Comparison of ENCODE assay signal across 29 cellular contexts in genomic region chr5:138783976-138784375, GRCh38.
"Had no signal": no experiment of that assay in that cellular context is flagged by ENCODE, and none has a peak within 500 bp of the region (broad histone marks: within the 10 kb centered on the region; RNA-seq: fewer than 3 reads in every experiment).

No MANE protein-coding gene starts in this region.

- H3K27ac Mint-ChIP-seq: activated CD4-positive, alpha-beta memory T cell treated with anti-CD3 and anti-CD28 coated beads, Interleukin-2, amount 10 ng/mL, durations not matched to agents 7 days and 5 days; activated CD4-positive, alpha-beta T cell treated with anti-CD3 and anti-CD28 coated beads, Interleukin-2, amount 10 ng/mL, durations not matched to agents 7 days and 5 days; activated naive CD4-positive, alpha-beta T cell treated with anti-CD3 and anti-CD28 coated beads for 36 hours; activated naive CD4-positive, alpha-beta T cell treated with anti-CD3 and anti-CD28 coated beads, Interleukin-2, amount 50 U/mL, for 24 hours; activated naive CD8-positive, alpha-beta T cell treated with anti-CD3 and anti-CD28 coated beads for 36 hours; activated naive CD8-positive, alpha-beta T cell treated with anti-CD3 and anti-CD28 coated beads, Interleukin-2, amount 50 U/mL, for 24 hours; activated T-cell treated with anti-CD3 and anti-CD28 coated beads, Interleukin-2, amount 50 U/mL, for 24 hours; activated T-helper 2 cell treated with anti-CD3 and anti-CD28 coated beads, Interferon-gamma antibody, Interleukin-2, Interleukin-4, amounts not matched to agents 10 μg/mL and 5 μg/mL and 100 μg/mL, durations not matched to agents 14 hours and 24 hours and 36 hours; T-helper 17 cell; T-helper 2 cell treated with Interferon-gamma antibody and Interleukin-4, amounts not matched to agents 5 μg/mL and 100 μg/mL, for 36 hours had no signal

- H3K4me3 ChIP-seq: adrenal gland, body of pancreas, colonic mucosa, esophagus squamous epithelium, gastroesophageal sphincter had no signal

- H3K27me3 ChIP-seq: adrenal gland, body of pancreas, colonic mucosa, esophagus squamous epithelium, gastroesophageal sphincter had no signal

- ATAC-seq: activated naive CD8-positive, alpha-beta T cell treated with anti-CD3 and anti-CD28 coated beads, Interleukin-2, amount 50 U/mL, for 24 hours; body of pancreas; gastroesophageal sphincter; T-helper 17 cell had no signal

- H3K9me3 Mint-ChIP-seq: activated CD4-positive, alpha-beta memory T cell treated with anti-CD3 and anti-CD28 coated beads, Interleukin-2, amount 10 ng/mL, durations not matched to agents 7 days and 5 days; activated CD4-positive, alpha-beta T cell treated with anti-CD3 and anti-CD28 coated beads, Interleukin-2, amount 10 ng/mL, durations not matched to agents 7 days and 5 days; activated naive CD4-positive, alpha-beta T cell treated with anti-CD3 and anti-CD28 coated beads for 36 hours; activated naive CD4-positive, alpha-beta T cell treated with anti-CD3 and anti-CD28 coated beads, Interleukin-2, amount 50 U/mL, for 24 hours; activated naive CD8-positive, alpha-beta T cell treated with anti-CD3 and anti-CD28 coated beads for 36 hours; activated naive CD8-positive, alpha-beta T cell treated with anti-CD3 and anti-CD28 coated beads, Interleukin-2, amount 50 U/mL, for 24 hours; activated T-cell treated with anti-CD3 and anti-CD28 coated beads, Interleukin-2, amount 50 U/mL, for 24 hours; activated T-helper 2 cell treated with anti-CD3 and anti-CD28 coated beads, Interferon-gamma antibody, Interleukin-2, Interleukin-4, amounts not matched to agents 10 μg/mL and 5 μg/mL and 100 μg/mL, durations not matched to agents 14 hours and 24 hours and 36 hours; T-helper 2 cell treated with Interferon-gamma antibody and Interleukin-4, amounts not matched to agents 5 μg/mL and 100 μg/mL, for 36 hours had no signal

- H3K9me3 ChIP-seq: adrenal gland, body of pancreas, colonic mucosa, esophagus squamous epithelium, gastroesophageal sphincter had no signal

- H3K27ac ChIP-seq: adrenal gland, body of pancreas, colonic mucosa, epithelial cell of prostate, esophagus squamous epithelium had no signal

- H3K4me1 ChIP-seq: body of pancreas, colonic mucosa had no signal

- DNase-seq: activated CD4-positive, alpha-beta memory T cell treated with anti-CD3 and anti-CD28 coated beads, Interleukin-2, amount 10 ng/mL, durations not matched to agents 7 days and 5 days; activated CD4-positive, alpha-beta T cell treated with anti-CD3 and anti-CD28 coated beads for 1 hour; activated CD4-positive, alpha-beta T cell treated with anti-CD3 and anti-CD28 coated beads for 4 hours; activated CD4-positive, alpha-beta T cell treated with anti-CD3 and anti-CD28 coated beads, Interleukin-2, amount 10 ng/mL, durations not matched to agents 7 days and 5 days; activated CD4-positive, alpha-beta T cell treated with anti-CD3 and anti-CD28 coated beads, Interleukin-2, amount 50 U/mL, for 4 hours; activated CD8-positive, alpha-beta memory T cell treated with anti-CD3 and anti-CD28 coated beads, Interleukin-2, amount 50 U/mL, for 48 hours; activated effector memory CD4-positive, alpha-beta T cell treated with anti-CD3 and anti-CD28 coated beads, Interleukin-2, amount 50 U/mL, for 16 hours; activated naive CD4-positive, alpha-beta T cell treated with anti-CD3 and anti-CD28 coated beads for 36 hours; activated naive CD8-positive, alpha-beta T cell treated with anti-CD3 and anti-CD28 coated beads for 36 hours; activated naive CD8-positive, alpha-beta T cell treated with anti-CD3 and anti-CD28 coated beads, Interleukin-2, amount 50 U/mL, for 24 hours; activated T-cell treated with anti-CD3 and anti-CD28 coated beads for 4 hours; activated T-cell treated with anti-CD3 and anti-CD28 coated beads, Interleukin-2, amount 50 U/mL, for 24 hours; amygdala; aorta; body of pancreas; caudate nucleus; colonic mucosa; effector CD8-positive, alpha-beta T cell; esophagus squamous epithelium; foreskin melanocyte; T-helper 1 cell; T-helper 17 cell; T1000 had no signal

- H3K4me3 Mint-ChIP-seq: activated CD4-positive, alpha-beta memory T cell treated with anti-CD3 and anti-CD28 coated beads, Interleukin-2, amount 10 ng/mL, durations not matched to agents 7 days and 5 days; activated CD4-positive, alpha-beta T cell treated with anti-CD3 and anti-CD28 coated beads, Interleukin-2, amount 10 ng/mL, durations not matched to agents 7 days and 5 days; activated naive CD4-positive, alpha-beta T cell treated with anti-CD3 and anti-CD28 coated beads for 36 hours; activated naive CD4-positive, alpha-beta T cell treated with anti-CD3 and anti-CD28 coated beads, Interleukin-2, amount 50 U/mL, for 24 hours; activated naive CD8-positive, alpha-beta T cell treated with anti-CD3 and anti-CD28 coated beads for 36 hours; activated naive CD8-positive, alpha-beta T cell treated with anti-CD3 and anti-CD28 coated beads, Interleukin-2, amount 50 U/mL, for 24 hours; activated T-cell treated with anti-CD3 and anti-CD28 coated beads, Interleukin-2, amount 50 U/mL, for 24 hours; T-helper 17 cell; T-helper 2 cell treated with Interferon-gamma antibody and Interleukin-4, amounts not matched to agents 5 μg/mL and 100 μg/mL, for 36 hours had no signal

- H3K27me3 Mint-ChIP-seq: activated CD4-positive, alpha-beta memory T cell treated with anti-CD3 and anti-CD28 coated beads, Interleukin-2, amount 10 ng/mL, durations not matched to agents 7 days and 5 days had no signal

- H3K4me1 Mint-ChIP-seq: activated CD4-positive, alpha-beta memory T cell treated with anti-CD3 and anti-CD28 coated beads, Interleukin-2, amount 10 ng/mL, durations not matched to agents 7 days and 5 days; activated naive CD4-positive, alpha-beta T cell treated with anti-CD3 and anti-CD28 coated beads, Interleukin-2, amount 50 U/mL, for 24 hours; activated naive CD8-positive, alpha-beta T cell treated with anti-CD3 and anti-CD28 coated beads for 36 hours had no signal
